In genomic region chr16:53753431-53753830, GRCh38 we compare ENCODE assay signal across 1 cellular context.
TF ChIP-seq lines count a peak whose summit lies in the region.

No MANE protein-coding gene starts in this region.

TF ChIP-seq in HCT116, 20 proteins besides CTCF, POLR2A, EP300 and RAD21:
- TF ChIP-seq REST (IDR thresholded peaks at IDR 0.05; ENCODE audit: low read depth), result no peak
- TF ChIP-seq JUND (IDR thresholded peaks at IDR 0.05), result no peak
- TF ChIP-seq MAX (IDR thresholded peaks at IDR 0.05), result no peak
